ENCODE assay signal across 1 cellular context in genomic region chr10:76432274-76433012, GRCh38.
TF ChIP-seq lines count a peak whose summit lies in the region.

No MANE protein-coding gene starts in this region.

TF ChIP-seq in SK-N-SH treated with all-trans-retinoic acid at 6 μM for 48 hours, 23 proteins besides CTCF, POLR2A, EP300 and RAD21 (continued from another document):
- TF ChIP-seq, protein P1, sequence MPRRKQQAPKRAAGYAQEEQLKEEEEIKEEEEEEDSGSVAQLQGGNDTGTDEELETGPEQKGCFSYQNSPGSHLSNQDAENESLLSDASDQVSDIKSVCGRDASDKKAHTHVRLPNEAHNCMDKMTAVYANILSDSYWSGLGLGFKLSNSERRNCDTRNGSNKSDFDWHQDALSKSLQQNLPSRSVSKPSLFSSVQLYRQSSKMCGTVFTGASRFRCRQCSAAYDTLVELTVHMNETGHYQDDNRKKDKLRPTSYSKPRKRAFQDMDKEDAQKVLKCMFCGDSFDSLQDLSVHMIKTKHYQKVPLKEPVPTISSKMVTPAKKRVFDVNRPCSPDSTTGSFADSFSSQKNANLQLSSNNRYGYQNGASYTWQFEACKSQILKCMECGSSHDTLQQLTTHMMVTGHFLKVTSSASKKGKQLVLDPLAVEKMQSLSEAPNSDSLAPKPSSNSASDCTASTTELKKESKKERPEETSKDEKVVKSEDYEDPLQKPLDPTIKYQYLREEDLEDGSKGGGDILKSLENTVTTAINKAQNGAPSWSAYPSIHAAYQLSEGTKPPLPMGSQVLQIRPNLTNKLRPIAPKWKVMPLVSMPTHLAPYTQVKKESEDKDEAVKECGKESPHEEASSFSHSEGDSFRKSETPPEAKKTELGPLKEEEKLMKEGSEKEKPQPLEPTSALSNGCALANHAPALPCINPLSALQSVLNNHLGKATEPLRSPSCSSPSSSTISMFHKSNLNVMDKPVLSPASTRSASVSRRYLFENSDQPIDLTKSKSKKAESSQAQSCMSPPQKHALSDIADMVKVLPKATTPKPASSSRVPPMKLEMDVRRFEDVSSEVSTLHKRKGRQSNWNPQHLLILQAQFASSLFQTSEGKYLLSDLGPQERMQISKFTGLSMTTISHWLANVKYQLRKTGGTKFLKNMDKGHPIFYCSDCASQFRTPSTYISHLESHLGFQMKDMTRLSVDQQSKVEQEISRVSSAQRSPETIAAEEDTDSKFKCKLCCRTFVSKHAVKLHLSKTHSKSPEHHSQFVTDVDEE (CRISPR knock-in tag; IDR thresholded peaks at IDR 0.05): no peak
- TF ChIP-seq, protein P2, sequence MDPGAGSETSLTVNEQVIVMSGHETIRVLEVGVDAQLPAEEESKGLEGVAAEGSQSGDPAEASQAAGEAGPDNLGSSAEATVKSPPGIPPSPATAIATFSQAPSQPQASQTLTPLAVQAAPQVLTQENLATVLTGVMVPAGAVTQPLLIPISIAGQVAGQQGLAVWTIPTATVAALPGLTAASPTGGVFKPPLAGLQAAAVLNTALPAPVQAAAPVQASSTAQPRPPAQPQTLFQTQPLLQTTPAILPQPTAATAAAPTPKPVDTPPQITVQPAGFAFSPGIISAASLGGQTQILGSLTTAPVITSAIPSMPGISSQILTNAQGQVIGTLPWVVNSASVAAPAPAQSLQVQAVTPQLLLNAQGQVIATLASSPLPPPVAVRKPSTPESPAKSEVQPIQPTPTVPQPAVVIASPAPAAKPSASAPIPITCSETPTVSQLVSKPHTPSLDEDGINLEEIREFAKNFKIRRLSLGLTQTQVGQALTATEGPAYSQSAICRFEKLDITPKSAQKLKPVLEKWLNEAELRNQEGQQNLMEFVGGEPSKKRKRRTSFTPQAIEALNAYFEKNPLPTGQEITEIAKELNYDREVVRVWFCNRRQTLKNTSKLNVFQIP (CRISPR knock-in tag; IDR thresholded peaks at IDR 0.05; ENCODE audit: borderline replicate concordance, low read depth): no peak
- no peak for TF ChIP-seq ESRRG (CRISPR knock-in tag; IDR thresholded peaks at IDR 0.05)
- TF ChIP-seq PPARA (CRISPR knock-in tag; IDR thresholded peaks at IDR 0.05; ENCODE audit: borderline replicate concordance): no peak
- no peak for TF ChIP-seq CSRNP3 (CRISPR knock-in tag; IDR thresholded peaks at IDR 0.05)
